ENCODE assay signal across 14 cellular contexts in the genomic region with DNA sequence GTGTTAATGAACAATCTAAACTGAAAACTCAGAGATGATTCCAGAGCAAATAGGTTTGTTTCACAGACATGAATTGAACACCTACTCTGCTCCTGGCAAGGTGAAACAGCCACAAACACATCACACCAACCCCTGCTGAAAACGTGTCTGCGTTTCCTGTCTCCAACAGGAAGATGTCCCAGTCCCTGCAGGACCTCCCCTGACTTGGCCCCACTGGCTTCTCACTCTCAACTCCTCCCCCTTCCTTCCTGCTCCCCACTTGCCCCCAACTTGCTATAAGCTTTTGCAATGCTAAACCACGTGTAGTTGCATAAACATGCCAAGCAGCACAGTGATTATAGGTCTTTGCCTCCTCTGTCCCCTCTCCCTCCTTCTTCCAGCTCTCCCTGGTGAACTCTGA.
DNase-seq lines count a peak whose midpoint lies in the region; ATAC-seq and TF ChIP-seq lines count a peak whose summit lies in the region.
"Had no signal": no experiment of that assay in that cellular context is flagged by ENCODE, and none has a peak within 500 bp of the region (broad histone marks: within the 10 kb centered on the region; RNA-seq: fewer than 3 reads in every experiment).

No MANE protein-coding gene starts in this region.

- H3K27me3 ChIP-seq in Loucy (ENCODE audit: insufficient read depth, low read length, poor library complexity, severe bottlenecking) (no peaks in the 10 kb centered on the region), neural progenitor cell (no peaks in the 10 kb centered on the region), right atrium auricular region (no peaks in the 10 kb centered on the region)
- H3K27me3 ChIP-seq: spleen had no signal

- TF ChIP-seq CTCF in Loucy (conservative IDR thresholded peaks at IDR 0.05; ENCODE audit: low read length) (no peak), neural progenitor cell (IDR thresholded peaks at IDR 0.05) (no peak), right atrium auricular region (IDR thresholded peaks at IDR 0.05) (no peak)

- peak overlapping the region; percentile 54 for H3K4me2 ChIP-seq in Loucy (ENCODE audit: low read depth, low read length, poor library complexity, severe bottlenecking)
- H3K4me2 ChIP-seq in neural progenitor cell, result no peak overlapping the region

- H3K27ac ChIP-seq in neural progenitor cell, result no peak overlapping the region
- H3K27ac ChIP-seq in right atrium auricular region, result no peak overlapping the region
- H3K27ac ChIP-seq: breast epithelium, heart right ventricle had no signal

- H4K20me1 ChIP-seq in Loucy (ENCODE audit: insufficient read depth, low read length, poor library complexity, severe bottlenecking), result no peaks in the 10 kb centered on the region
- H4K20me1 ChIP-seq in neural progenitor cell (ENCODE audit: low read depth), result no peaks in the 10 kb centered on the region

- no peaks in the 10 kb centered on the region for H3K9me2 ChIP-seq in Loucy (replicated peaks; ENCODE audit: low read depth, low read length)

- no peaks in the 10 kb centered on the region for H3K27me3 Mint-ChIP-seq in activated T-cell treated with anti-CD3 and anti-CD28 coated beads, Interleukin-2, amount 50 U/mL, for 4 hours (ENCODE audit: low read depth)
- peaks cover 3% of the 10 kb centered on the region for H3K27me3 Mint-ChIP-seq in neural progenitor cell (ENCODE audit: insufficient read depth, low read depth)

- peak; percentile 37 to 66 for ATAC-seq in activated T-cell treated with anti-CD3 and anti-CD28 coated beads, Interleukin-2, amount 50 U/mL, for 4 hours
- ATAC-seq in HG02884 (IDR thresholded peaks at IDR 0.05; ENCODE audit: unreplicated experiment), result no peak
- ATAC-seq: heart right ventricle, left ventricle myocardium superior had no signal

- H3K9me3 Mint-ChIP-seq in activated T-cell treated with anti-CD3 and anti-CD28 coated beads, Interleukin-2, amount 50 U/mL, for 4 hours, result no peaks in the 10 kb centered on the region
- H3K9me3 Mint-ChIP-seq in neural progenitor cell, result no peaks in the 10 kb centered on the region
- H3K9me3 Mint-ChIP-seq: neural crest cell had no signal

- H3K9me3 ChIP-seq in Loucy (ENCODE audit: insufficient read depth, low read depth, low read length) (no peaks in the 10 kb centered on the region), neural progenitor cell (ENCODE audit: low read depth) (no peaks in the 10 kb centered on the region), right atrium auricular region (no peaks in the 10 kb centered on the region)
- H3K9me3 ChIP-seq: breast epithelium, heart right ventricle, spleen had no signal

- no peak overlapping the region for H3K4me3 Mint-ChIP-seq in activated T-cell treated with anti-CD3 and anti-CD28 coated beads, Interleukin-2, amount 50 U/mL, for 4 hours
- no peak overlapping the region for H3K4me3 Mint-ChIP-seq in neural progenitor cell
- H3K4me3 Mint-ChIP-seq: neural crest cell had no signal

- peak; percentile 2 for DNase-seq in CD1c-positive myeloid dendritic cell (ENCODE audit: extremely low spot score)
- DNase-seq in activated T-cell treated with anti-CD3 and anti-CD28 coated beads, Interleukin-2, amount 50 U/mL, for 4 hours, result no peak
- DNase-seq in neural progenitor cell (ENCODE audit: low spot score), result no peak
- no peak for DNase-seq in right atrium auricular region (ENCODE audit: low spot score)
- no peak for DNase-seq in DMS153 treated with DMSO at 0.1 percent for 48 hours (lab: John Stamatoyannopoulos, UW; ENCODE audit: unreplicated experiment)
- no peak for DNase-seq in MV-4-11 (lab: John Stamatoyannopoulos, UW)
- DNase-seq: heart right ventricle, left ventricle myocardium superior, OCI-M1, spleen had no signal

- H3K4me3 ChIP-seq in Loucy (ENCODE audit: low read length, poor library complexity, severe bottlenecking) (peak overlapping the region; percentile 22), neural progenitor cell (no peak overlapping the region), right atrium auricular region (no peak overlapping the region)
- H3K4me3 ChIP-seq: breast epithelium, heart right ventricle, spleen had no signal

- no peak overlapping the region for H3K27ac Mint-ChIP-seq in neural progenitor cell

- H3K4me1 ChIP-seq in Loucy (ENCODE audit: insufficient read depth, low read length, poor library complexity, severe bottlenecking) (peaks cover 21% of the 10 kb centered on the region), neural progenitor cell (peaks cover 8% of the 10 kb centered on the region), right atrium auricular region (no peaks in the 10 kb centered on the region)
- H3K4me1 ChIP-seq: breast epithelium, heart right ventricle had no signal

- no peaks in the 10 kb centered on the region for H3K36me3 Mint-ChIP-seq in activated T-cell treated with anti-CD3 and anti-CD28 coated beads, Interleukin-2, amount 50 U/mL, for 4 hours (ENCODE audit: insufficient read depth)
- no peaks in the 10 kb centered on the region for H3K36me3 Mint-ChIP-seq in neural progenitor cell

- H3K79me2 ChIP-seq in Loucy (ENCODE audit: insufficient read depth, low read length), result no peaks in the 10 kb centered on the region
- no peaks in the 10 kb centered on the region for H3K79me2 ChIP-seq in neural progenitor cell (ENCODE audit: low read depth)

- no peaks in the 10 kb centered on the region for H3F3A ChIP-seq in Loucy (ENCODE audit: low read depth)
- H3F3A ChIP-seq in neural progenitor cell (ENCODE audit: low read depth), result no peaks in the 10 kb centered on the region

- H2AFZ ChIP-seq in Loucy (ENCODE audit: low read length) (peak overlapping the region; percentile 87), neural progenitor cell (replicated peaks) (peak overlapping the region; percentile 28)

- H3K9ac ChIP-seq in Loucy (ENCODE audit: low read depth, low read length, poor library complexity, severe bottlenecking) (no peak overlapping the region), neural progenitor cell (no peak overlapping the region)

- no peaks in the 10 kb centered on the region for H3K36me3 ChIP-seq in Loucy (ENCODE audit: insufficient read depth, low read length)
- no peaks in the 10 kb centered on the region for H3K36me3 ChIP-seq in neural progenitor cell
- no peaks in the 10 kb centered on the region for H3K36me3 ChIP-seq in right atrium auricular region
- H3K36me3 ChIP-seq: breast epithelium, heart right ventricle, spleen had no signal

- H3K4me1 Mint-ChIP-seq in activated T-cell treated with anti-CD3 and anti-CD28 coated beads, Interleukin-2, amount 50 U/mL, for 4 hours (ENCODE audit: low read depth), result peaks cover 24% of the 10 kb centered on the region
- H3K4me1 Mint-ChIP-seq in neural progenitor cell, result peaks cover 19% of the 10 kb centered on the region
